Comparison of ENCODE assay signal across 11 cellular contexts in the genomic region with DNA sequence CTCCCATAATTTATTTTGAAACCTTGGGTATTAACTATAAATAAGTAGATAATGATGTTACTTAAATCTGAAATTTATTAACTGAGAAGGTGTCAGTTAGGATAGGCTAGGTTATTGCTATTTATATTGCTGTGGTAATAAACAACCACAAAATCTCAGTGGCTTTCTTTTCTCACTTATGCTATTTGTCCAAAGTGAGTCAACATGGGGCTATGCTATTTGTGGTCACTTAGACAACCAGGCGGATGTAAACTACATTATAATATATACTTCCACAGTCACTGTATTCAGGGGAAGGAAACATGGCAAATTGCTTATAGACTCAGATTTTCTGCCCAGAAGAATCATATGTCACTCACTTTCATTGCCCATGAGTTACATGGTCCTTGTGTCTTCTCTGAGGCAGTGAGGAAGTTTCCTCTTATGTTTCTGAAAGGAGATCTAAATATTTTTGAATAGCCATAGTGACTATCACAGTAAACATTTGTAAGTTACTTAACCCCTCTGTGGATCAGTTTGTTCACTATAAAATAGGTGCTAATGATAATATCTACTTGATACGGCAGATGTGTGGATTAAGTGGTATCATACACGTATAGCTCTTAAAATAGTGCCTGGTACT. TPM values are rescaled to one million over a fixed set of nuclear protein-coding genes. Genes with fewer than 3 reads are reported as not detected.
A peak's percentile ranks its signal among the peaks of the same experiment; 100 is the strongest.
DNase-seq lines count a peak whose midpoint lies in the region; ATAC-seq and TF ChIP-seq lines count a peak whose summit lies in the region.
"Had no signal": no experiment of that assay in that cellular context is flagged by ENCODE, and none has a peak within 500 bp of the region (broad histone marks: within the 10 kb centered on the region; RNA-seq: fewer than 3 reads in every experiment).

No MANE protein-coding gene starts in this region.

- H3K36me3 Mint-ChIP-seq in osteocyte (ENCODE audit: unreplicated experiment), result peaks cover 3% of the 10 kb centered on the region

- no peak overlapping the region for H3K27ac Mint-ChIP-seq in osteocyte (ENCODE audit: unreplicated experiment)

- H3K27ac ChIP-seq in right cardiac atrium (ENCODE audit: low read length), result no peak overlapping the region
- H3K27ac ChIP-seq: C4-2B, heart right ventricle had no signal

- no peaks in the 10 kb centered on the region for H3K27me3 Mint-ChIP-seq in osteocyte (ENCODE audit: unreplicated experiment)

- no peaks in the 10 kb centered on the region for H3K9me3 Mint-ChIP-seq in osteocyte (ENCODE audit: unreplicated experiment)

- no peak overlapping the region for H3K4me3 Mint-ChIP-seq in osteocyte (ENCODE audit: unreplicated experiment)

- peaks cover 10% of the 10 kb centered on the region for H3K4me1 Mint-ChIP-seq in osteocyte (ENCODE audit: unreplicated experiment)

- 68% methylated on average over 3 of the region's 3 CpGs for WGBS in right cardiac atrium

- no peaks in the 10 kb centered on the region for H3K9me3 ChIP-seq in right cardiac atrium (ENCODE audit: control insufficient read depth, low read length)
- H3K9me3 ChIP-seq: heart right ventricle had no signal

- DNase-seq in EL (peak; percentile 75), cardiac fibroblast (ENCODE audit: low read depth in 2 of 2) (peak; percentile 55 to 80), cerebellum (ENCODE audit: low spot score) (no peak), osteocyte (ENCODE audit: extremely low spot score, unreplicated experiment) (no peak), right cardiac atrium (no peak)
- DNase-seq in activated CD4-positive, CD25-positive, alpha-beta regulatory T cell (lab: John Stamatoyannopoulos, UW), result no peak
- DNase-seq: activated naive CD4-positive, alpha-beta T cell; heart right ventricle had no signal

- TF ChIP-seq CTCF in cardiac fibroblast (IDR thresholded peaks at IDR 0.05; ENCODE audit: low read depth, low read length), result no peak
- no peak for TF ChIP-seq CTCF in osteocyte (IDR thresholded peaks at IDR 0.05)

- H3K4me3 ChIP-seq in cardiac fibroblast (replicated peaks in 1 of 2; ENCODE audit: low read depth in 2 of 2, low read length in 2 of 2), result no peak overlapping the region
- H3K4me3 ChIP-seq in right cardiac atrium (ENCODE audit: low read length), result no peak overlapping the region
- H3K4me3 ChIP-seq: heart right ventricle had no signal

- ATAC-seq in GM21367 (IDR thresholded peaks at IDR 0.05; ENCODE audit: unreplicated experiment) (peak; percentile 68), HG03280 (IDR thresholded peaks at IDR 0.05; ENCODE audit: unreplicated experiment) (peak; percentile 84), right cardiac atrium (no peak)

- H3K27me3 ChIP-seq in right cardiac atrium (ENCODE audit: control insufficient read depth, insufficient read depth), result no peaks in the 10 kb centered on the region
- H3K27me3 ChIP-seq: heart right ventricle had no signal

- H3K4me1 ChIP-seq in right cardiac atrium (ENCODE audit: control insufficient read depth, insufficient read depth, low read length), result peaks cover under 1% of the 10 kb centered on the region

- intact Hi-C loops in right cardiac atrium (cut with DNase I), result no loop called here

RNA-seq across cellular contexts. Expression of gene HMG20A, which starts 19.8 kb away (rescaled TPM):
- total RNA-seq in cerebellum, result 56.2 TPM
- total RNA-seq in osteocyte, result 49.5 and 55.8 TPM in 2 replicates
- total RNA-seq in right cardiac atrium, result 10 to 100 TPM; 39.3 to 51.9 (median 43.8) TPM
- 20.4 TPM for polyA plus RNA-seq in right cardiac atrium

RNA-seq across cellular contexts. Expression of gene PEAK1, which starts 20.6 kb away (rescaled TPM):
- 34.8 TPM for total RNA-seq in cerebellum
- total RNA-seq in osteocyte, result 125 and 131 TPM in 2 replicates
- 10 to 100 TPM; 71.7 to 97.3 (median 91.3) TPM for total RNA-seq in right cardiac atrium
- 13.8 TPM for polyA plus RNA-seq in right cardiac atrium

Comparison
In these comparisons a context has a peak if more than half of its experiments do, and no peak if none do; other contexts are left out.
1. DNase-seq: peak in EL (single experiment) and cardiac fibroblast (2 of 2); none in cerebellum (single experiment), osteocyte (single experiment), right cardiac atrium (0 of 3) and activated CD4-positive, CD25-positive, alpha-beta regulatory T cell (0 of 4).
2. ATAC-seq: peak in GM21367 (single experiment) and HG03280 (single experiment); none in right cardiac atrium (0 of 2).